Comparison of ENCODE assay signal across 8 cellular contexts in the genomic region with DNA sequence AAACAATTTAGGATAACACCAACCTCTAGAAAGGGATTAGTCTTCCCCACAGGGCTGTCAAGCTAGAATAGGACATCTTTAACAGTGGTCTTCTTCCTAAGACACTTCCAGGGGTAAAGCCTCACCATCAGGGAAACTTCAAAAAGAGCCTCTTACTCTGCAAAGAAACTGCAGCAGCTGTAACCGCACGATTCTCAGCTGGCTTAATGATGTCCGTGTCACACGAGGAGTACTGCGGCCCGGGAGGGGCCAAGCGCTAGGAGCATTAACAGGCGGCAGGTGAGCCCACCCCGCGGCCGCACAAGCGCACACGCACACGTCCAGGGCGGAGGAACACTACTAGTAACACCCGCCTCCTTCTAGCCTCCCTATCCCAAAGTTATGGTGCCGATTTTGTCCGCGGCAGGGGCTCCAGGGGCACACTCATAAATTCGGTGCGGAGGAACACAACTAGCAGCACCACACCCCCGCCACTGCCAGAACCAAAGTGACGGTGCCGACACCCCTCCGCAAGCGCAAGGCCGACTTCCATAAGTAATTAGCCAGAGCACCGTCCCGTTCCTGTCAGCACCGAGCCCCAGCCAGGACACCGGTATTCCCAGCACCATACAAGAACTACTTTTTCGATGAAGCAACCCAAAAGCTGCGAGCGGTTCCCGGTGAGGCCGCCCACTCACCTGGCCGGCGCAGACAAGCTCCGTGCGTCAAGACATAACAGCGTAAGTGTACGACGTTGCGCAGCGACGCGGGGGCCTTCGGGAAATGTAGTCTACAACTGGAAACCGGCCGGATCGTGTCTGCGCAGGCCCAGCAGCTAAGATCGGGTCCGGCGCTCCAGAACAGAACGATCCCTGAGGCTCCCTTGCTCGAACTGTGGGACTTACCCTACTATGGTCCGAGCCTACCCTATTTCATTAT. TPM values are rescaled to one million over a fixed set of nuclear protein-coding genes. Genes with fewer than 3 reads are reported as not detected.
DNase-seq lines count a peak whose midpoint lies in the region; ATAC-seq and TF ChIP-seq lines count a peak whose summit lies in the region.

TSS of gene ZNF540 (plus strand) at position 813 of the 918 bp plus-strand sequence. CDS start 3,572 bp downstream, outside the sequence.
TSS of gene ZNF571 (minus strand) at position 729 of the 918 bp plus-strand sequence. CDS start 8,116 bp downstream, outside the sequence.

- H3K9me3 ChIP-seq in colonic mucosa: no peaks in the 10 kb centered on the region

- H3K27ac Mint-ChIP-seq in activated CD4-positive, alpha-beta T cell treated with anti-CD3 and anti-CD28 coated beads, Interleukin-2, amount 10 ng/mL, durations not matched to agents 24 days and 14 days: peak within 1 kb of the TSS; percentile 97

- peak within 1 kb of the TSS; percentile 73 for H3K27ac ChIP-seq in colonic mucosa

- H3K36me3 ChIP-seq in colonic mucosa: no peaks in the 10 kb centered on the region

- no peaks in the 10 kb centered on the region for H3K27me3 Mint-ChIP-seq in activated CD4-positive, alpha-beta T cell treated with anti-CD3 and anti-CD28 coated beads, Interleukin-2, amount 10 ng/mL, durations not matched to agents 24 days and 14 days

- H3K4me3 Mint-ChIP-seq in activated CD4-positive, alpha-beta T cell treated with anti-CD3 and anti-CD28 coated beads, Interleukin-2, amount 10 ng/mL, durations not matched to agents 24 days and 14 days: peak within 1 kb of the TSS; percentile 98

- peak; percentile 97 for ATAC-seq in HG03280 (IDR thresholded peaks at IDR 0.05; ENCODE audit: unreplicated experiment)

- peaks cover 28% of the 10 kb centered on the region for H3K9me3 Mint-ChIP-seq in activated CD4-positive, alpha-beta T cell treated with anti-CD3 and anti-CD28 coated beads, Interleukin-2, amount 10 ng/mL, durations not matched to agents 24 days and 14 days

- peak within 1 kb of the TSS; percentile 81 to 82 for H3K9ac ChIP-seq in colonic mucosa (ENCODE audit: low read depth in 2 of 2, low read length in 2 of 2)

- peak; percentile 59 for TF ChIP-seq POLR2A in GM18951 (IDR thresholded peaks at IDR 0.05; ENCODE audit: extremely low read depth, insufficient read depth, insufficient read length)

- peaks cover 21% of the 10 kb centered on the region for H3K4me1 Mint-ChIP-seq in activated CD4-positive, alpha-beta T cell treated with anti-CD3 and anti-CD28 coated beads, Interleukin-2, amount 10 ng/mL, durations not matched to agents 24 days and 14 days

- peaks cover 16% of the 10 kb centered on the region for H3K36me3 Mint-ChIP-seq in activated CD4-positive, alpha-beta T cell treated with anti-CD3 and anti-CD28 coated beads, Interleukin-2, amount 10 ng/mL, durations not matched to agents 24 days and 14 days (ENCODE audit: low read depth)

- DNase-seq in AG08396 (ENCODE audit: low spot score) (peak; percentile 89), NCI-H446 treated with DMSO at 0.1 percent for 48 hours (lab: John Stamatoyannopoulos, UW) (peak; percentile 72), colonic mucosa (peak; percentile 96), kidney tubule cell (ENCODE audit: low spot score) (peak; percentile 97)
- DNase-seq in activated CD4-positive, alpha-beta T cell treated with anti-CD3 and anti-CD28 coated beads, Interleukin-2, amount 10 ng/mL, durations not matched to agents 24 days and 14 days: peak; percentile 96
- DNase-seq in stimulated activated CD4-positive, alpha-beta T cell treated with anti-CD3 and anti-CD28 coated beads, Interleukin-1b, Interleukin-23, amount 100 ng/mL, for 1 hour (ENCODE audit: low read depth in 2 of 2): peak; percentile 76 to 81

- in situ Hi-C loops in GM18951 (cut with MboI; ENCODE audit: low sequenced_read_pairs, unreplicated experiment): no loop called here

- intact Hi-C loops in activated CD4-positive, alpha-beta T cell treated with anti-CD3 and anti-CD28 coated beads, Interleukin-2, amount 10 ng/mL, durations not matched to agents 24 days and 14 days (cut with micrococcal nuclease): loop anchor here (1.0 to 2.0 kb wide), 7 partner anchors 61 to 516 kb away; partner anchors contain the start of genes ZFP30, ZNF420, ZNF527 and ZNF569
- intact Hi-C loops in colonic mucosa (cut with DNase I): loop anchor here (10.0 kb wide), 1 partner anchor 60 kb away; the partner anchor contains the start of gene ZFP30

- H3K4me3 ChIP-seq in colonic mucosa: peak within 1 kb of the TSS; percentile 78

- no peak for TF ChIP-seq CTCF in colonic mucosa (IDR thresholded peaks at IDR 0.05)

- H3K4me1 ChIP-seq in colonic mucosa: peaks cover 10% of the 10 kb centered on the region

- H3K27me3 ChIP-seq in colonic mucosa: no peaks in the 10 kb centered on the region

RNA-seq across cellular contexts. Expression of gene ZNF540, which starts in this region (rescaled TPM):
- total RNA-seq in activated CD4-positive, alpha-beta T cell treated with anti-CD3 and anti-CD28 coated beads, Interleukin-2, amount 10 ng/mL, durations not matched to agents 24 days and 14 days: 0.38 and 0.49 TPM in 2 replicates
- total RNA-seq in colonic mucosa: 1 to 10 TPM in 1 of 2 donors, under 1 TPM in 1; 0.49 to 1.2 TPM

RNA-seq across cellular contexts. Expression of gene ZNF571, which starts in this region (rescaled TPM):
- 0.47 and 1.1 TPM in 2 replicates for total RNA-seq in activated CD4-positive, alpha-beta T cell treated with anti-CD3 and anti-CD28 coated beads, Interleukin-2, amount 10 ng/mL, durations not matched to agents 24 days and 14 days
- 1 to 10 TPM; 3.2 to 3.8 TPM for total RNA-seq in colonic mucosa

Comparison
In these comparisons a context has a peak if more than half of its experiments do, and no peak if none do; other contexts are left out.
1. Peak in every context shown above with its lines: DNase-seq, ATAC-seq, H3K4me3 ChIP-seq and H3K27ac ChIP-seq.